In the genomic region with DNA sequence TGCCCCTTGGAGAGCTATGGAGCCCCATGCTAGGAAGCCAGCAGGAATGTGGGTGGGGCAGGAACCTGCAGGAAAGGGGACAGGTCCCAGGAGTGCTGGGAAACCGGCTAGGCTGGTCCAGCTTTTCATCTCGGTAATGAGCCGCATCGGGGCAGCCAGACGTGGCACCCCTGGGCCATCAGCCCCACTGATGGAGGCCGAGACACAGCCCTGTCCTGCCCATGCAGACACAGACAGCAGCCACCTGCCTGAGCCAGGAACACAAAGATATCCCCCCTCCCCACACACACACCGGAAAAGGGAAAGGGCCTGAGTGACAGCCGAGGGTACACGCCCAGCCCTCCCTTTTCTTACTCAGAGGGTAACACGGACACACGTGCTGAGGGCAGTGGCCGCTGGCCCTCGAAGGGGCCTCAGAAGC, we compare ENCODE assay signal across 13 cellular contexts. TPM values are rescaled to one million over a fixed set of nuclear protein-coding genes. Genes with fewer than 3 reads are reported as not detected.
A peak's percentile ranks its signal among the peaks of the same experiment; 100 is the strongest.
DNase-seq lines count a peak whose midpoint lies in the region; ATAC-seq and TF ChIP-seq lines count a peak whose summit lies in the region.
"Had no signal": no experiment of that assay in that cellular context is flagged by ENCODE, and none has a peak within 500 bp of the region (broad histone marks: within the 10 kb centered on the region; RNA-seq: fewer than 3 reads in every experiment).

No MANE protein-coding gene starts in this region.

- ATAC-seq in HG02623 (IDR thresholded peaks at IDR 0.05; ENCODE audit: unreplicated experiment) = no peak
- no peak for ATAC-seq in GM21723 (IDR thresholded peaks at IDR 0.05; ENCODE audit: unreplicated experiment)
- ATAC-seq: left cardiac atrium had no signal

- no peaks in the 10 kb centered on the region for H3K36me3 ChIP-seq in H7 (replicated peaks; ENCODE audit: control insufficient read depth, insufficient read depth, low read length)
- H3K36me3 ChIP-seq: MG63 had no signal

- no peak for TF ChIP-seq CTCF in RWPE1 (conservative IDR thresholded peaks at IDR 0.05; ENCODE audit: low read depth)

- DNase-seq in H7 = peak; percentile 71
- peak; percentile 43 for DNase-seq in RWPE1 (ENCODE audit: low spot score)
- DNase-seq in kidney tubule cell (ENCODE audit: low spot score) = peak; percentile 72
- DNase-seq in dedifferentiated amniotic fluid mesenchymal stem cell (ENCODE audit: extremely low spot score) = no peak
- no peak for DNase-seq in NCI-H1048 (lab: John Stamatoyannopoulos, UW)
- DNase-seq: left cardiac atrium; MG63; NCI-H2171 treated with DMSO at 0.1 percent for 48 hours; stimulated activated CD4-positive, alpha-beta T cell treated with anti-CD3 and anti-CD28 coated beads, Interleukin-12 subunit alpha, Interleukin-12 subunit beta, amount 100 ng/mL, for 4 hours; substantia nigra had no signal

- no peaks in the 10 kb centered on the region for H3K27me3 ChIP-seq in H7 (ENCODE audit: control insufficient read depth, insufficient read depth, low read length)
- H3K27me3 ChIP-seq: MG63 had no signal

- CTCF ChIA-PET in RWPE1 (lab: Yijun Ruan, JAX) = no interaction called here

- POLR2A ChIA-PET in RWPE1 (lab: Yijun Ruan, JAX; ENCODE audit: low non-redundant PET) = interaction anchor here (0.6 kb wide), 1 partner anchor 17 kb away, joined by 3 read pairs; no protein-coding TSS in a partner anchor

- H3K4me3 ChIP-seq in H7 (ENCODE audit: insufficient read depth, low read depth, low read length) (no peak overlapping the region), skin epidermis (no peak overlapping the region)
- H3K4me3 ChIP-seq: MG63 had no signal

- H3K27ac ChIP-seq in RWPE1 (peak overlapping the region; percentile 94), skin epidermis (peak overlapping the region in 13 of 21 experiments; percentile 18 to 63 (median 42))

RNA-seq across cellular contexts. Expression of a gene that starts 18.1 kb away (rescaled TPM):
- 9.2 and 10.2 TPM in 2 replicates for total RNA-seq in H7 (2014; rRNA removed; shearing (Covaris generic))

RNA-seq across cellular contexts. Expression of a gene that starts 39.3 kb away (rescaled TPM):
- total RNA-seq in H7 (2014; rRNA removed; shearing (Covaris generic)) = 2.1 and 2.4 TPM in 2 replicates

Comparison
In these comparisons a context has a peak if more than half of its experiments do, and no peak if none do; other contexts are left out.
1. DNase-seq: peak in H7 (single experiment), RWPE1 (single experiment) and kidney tubule cell (single experiment); none in dedifferentiated amniotic fluid mesenchymal stem cell (single experiment) and NCI-H1048 (single experiment).